Comparison of ENCODE assay signal across 2 cellular contexts in the genomic region with DNA sequence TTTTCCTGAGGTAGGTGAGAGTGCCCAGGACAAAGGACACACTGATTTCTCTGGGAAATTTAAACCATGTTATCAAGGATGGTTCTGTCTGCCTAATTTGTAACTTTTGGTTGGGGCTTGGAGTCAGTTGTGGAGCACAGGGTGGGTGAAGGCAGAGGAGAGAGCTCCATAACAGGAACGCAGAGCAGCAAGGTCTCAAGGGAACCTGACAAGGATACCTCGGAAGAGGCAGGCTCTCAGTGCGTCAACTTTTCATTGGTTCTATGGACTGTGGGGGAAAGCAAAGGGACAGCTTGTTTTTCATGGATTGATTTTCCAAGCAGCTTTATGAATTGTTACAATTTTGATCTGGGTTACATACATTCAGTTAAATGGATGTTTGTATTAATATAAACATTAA.
TF ChIP-seq lines count a peak whose summit lies in the region.

No MANE protein-coding gene starts in this region.

TF ChIP-seq in IMR-90, 13 proteins besides CTCF, POLR2A, EP300 and RAD21:
- TF ChIP-seq MAFK (IDR thresholded peaks at IDR 0.05; ENCODE audit: low read depth, low read length) (no peak), MXI1 (IDR thresholded peaks at IDR 0.05; ENCODE audit: borderline replicate concordance, low read depth, low read length) (no peak), FOS (IDR thresholded peaks at IDR 0.05; ENCODE audit: low read depth, low read length) (no peak), CHD1 (IDR thresholded peaks at IDR 0.05; ENCODE audit: low read depth, low read length) (no peak), MAZ (IDR thresholded peaks at IDR 0.05; ENCODE audit: borderline replicate concordance, low read depth, low read length) (no peak), SMC3 (IDR thresholded peaks at IDR 0.05; ENCODE audit: low read depth, low read length) (no peak), CEBPB (IDR thresholded peaks at IDR 0.05; ENCODE audit: low read depth, low read length) (no peak), RCOR1 (IDR thresholded peaks at IDR 0.05; ENCODE audit: insufficient replicate concordance, low read length) (no peak), RFX5 (IDR thresholded peaks at IDR 0.05; ENCODE audit: low read depth, low read length) (no peak), BHLHE40 (IDR thresholded peaks at IDR 0.05; ENCODE audit: low read depth, low read length) (no peak)
- TF ChIP-seq, protein P1, sequence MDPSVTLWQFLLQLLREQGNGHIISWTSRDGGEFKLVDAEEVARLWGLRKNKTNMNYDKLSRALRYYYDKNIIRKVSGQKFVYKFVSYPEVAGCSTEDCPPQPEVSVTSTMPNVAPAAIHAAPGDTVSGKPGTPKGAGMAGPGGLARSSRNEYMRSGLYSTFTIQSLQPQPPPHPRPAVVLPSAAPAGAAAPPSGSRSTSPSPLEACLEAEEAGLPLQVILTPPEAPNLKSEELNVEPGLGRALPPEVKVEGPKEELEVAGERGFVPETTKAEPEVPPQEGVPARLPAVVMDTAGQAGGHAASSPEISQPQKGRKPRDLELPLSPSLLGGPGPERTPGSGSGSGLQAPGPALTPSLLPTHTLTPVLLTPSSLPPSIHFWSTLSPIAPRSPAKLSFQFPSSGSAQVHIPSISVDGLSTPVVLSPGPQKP (IDR thresholded peaks at IDR 0.05; ENCODE audit: borderline replicate concordance, low read depth, low read length) = no peak

TF ChIP-seq in WTC11, 78 proteins besides CTCF, POLR2A, EP300 and RAD21:
- TF ChIP-seq ATF1 (CRISPR knock-in tag; IDR thresholded peaks at IDR 0.05) = no peak
- TF ChIP-seq, protein P2, sequence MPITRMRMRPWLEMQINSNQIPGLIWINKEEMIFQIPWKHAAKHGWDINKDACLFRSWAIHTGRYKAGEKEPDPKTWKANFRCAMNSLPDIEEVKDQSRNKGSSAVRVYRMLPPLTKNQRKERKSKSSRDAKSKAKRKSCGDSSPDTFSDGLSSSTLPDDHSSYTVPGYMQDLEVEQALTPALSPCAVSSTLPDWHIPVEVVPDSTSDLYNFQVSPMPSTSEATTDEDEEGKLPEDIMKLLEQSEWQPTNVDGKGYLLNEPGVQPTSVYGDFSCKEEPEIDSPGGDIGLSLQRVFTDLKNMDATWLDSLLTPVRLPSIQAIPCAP (CRISPR knock-in tag; IDR thresholded peaks at IDR 0.05) = no peak
- TF ChIP-seq, protein P3, sequence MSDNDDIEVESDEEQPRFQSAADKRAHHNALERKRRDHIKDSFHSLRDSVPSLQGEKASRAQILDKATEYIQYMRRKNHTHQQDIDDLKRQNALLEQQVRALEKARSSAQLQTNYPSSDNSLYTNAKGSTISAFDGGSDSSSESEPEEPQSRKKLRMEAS (CRISPR knock-in tag; IDR thresholded peaks at IDR 0.05) = no peak
- no peak for TF ChIP-seq GRHL2 (CRISPR knock-in tag; IDR thresholded peaks at IDR 0.05; ENCODE audit: insufficient replicate concordance, severe bottlenecking)
- no peak for TF ChIP-seq ZNF232 (CRISPR knock-in tag; IDR thresholded peaks at IDR 0.05)
- TF ChIP-seq TEAD4 (CRISPR knock-in tag; IDR thresholded peaks at IDR 0.05) = no peak
- TF ChIP-seq EMX1 (CRISPR knock-in tag; IDR thresholded peaks at IDR 0.05) = no peak
- TF ChIP-seq FOXJ3 (CRISPR knock-in tag; IDR thresholded peaks at IDR 0.05; ENCODE audit: borderline replicate concordance) = no peak
- no peak for TF ChIP-seq NFYB (CRISPR knock-in tag; conservative IDR thresholded peaks at IDR 0.05; ENCODE audit: low read depth)
- TF ChIP-seq, protein P4, sequence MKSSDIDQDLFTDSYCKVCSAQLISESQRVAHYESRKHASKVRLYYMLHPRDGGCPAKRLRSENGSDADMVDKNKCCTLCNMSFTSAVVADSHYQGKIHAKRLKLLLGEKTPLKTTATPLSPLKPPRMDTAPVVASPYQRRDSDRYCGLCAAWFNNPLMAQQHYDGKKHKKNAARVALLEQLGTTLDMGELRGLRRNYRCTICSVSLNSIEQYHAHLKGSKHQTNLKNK (CRISPR knock-in tag; IDR thresholded peaks at IDR 0.05) = no peak
- no peak for TF ChIP-seq RORB (CRISPR knock-in tag; IDR thresholded peaks at IDR 0.05)
- no peak for TF ChIP-seq NFATC4 (CRISPR knock-in tag; IDR thresholded peaks at IDR 0.05)
- TF ChIP-seq ZNF219 (CRISPR knock-in tag; IDR thresholded peaks at IDR 0.05; ENCODE audit: borderline replicate concordance) = no peak
- TF ChIP-seq GABPB1 (CRISPR knock-in tag; IDR thresholded peaks at IDR 0.05) = no peak
- TF ChIP-seq ZNF263 (CRISPR knock-in tag; IDR thresholded peaks at IDR 0.05; ENCODE audit: low read depth) = no peak
- no peak for TF ChIP-seq CREM (CRISPR knock-in tag; IDR thresholded peaks at IDR 0.05)
- no peak for TF ChIP-seq IRF2 (CRISPR knock-in tag; IDR thresholded peaks at IDR 0.05; ENCODE audit: borderline replicate concordance, low read depth)
- TF ChIP-seq ZNF671 (CRISPR knock-in tag; IDR thresholded peaks at IDR 0.05) = no peak
